ENCODE assay signal across 14 cellular contexts in genomic region chr2:27888790-27889189, GRCh38. TPM values are rescaled to one million over a fixed set of nuclear protein-coding genes. Genes with fewer than 3 reads are reported as not detected.
DNase-seq lines count a peak whose midpoint lies in the region; ATAC-seq and TF ChIP-seq lines count a peak whose summit lies in the region.
"Had no signal": no experiment of that assay in that cellular context is flagged by ENCODE, and none has a peak within 500 bp of the region (broad histone marks: within the 10 kb centered on the region; RNA-seq: fewer than 3 reads in every experiment).

No MANE protein-coding gene starts in this region.

- H3K4me3 Mint-ChIP-seq in activated T-cell treated with anti-CD3 and anti-CD28 coated beads, Interleukin-2, amount 50 U/mL, for 4 hours = peak overlapping the region; percentile 98
- peak overlapping the region; percentile 97 for H3K4me3 Mint-ChIP-seq in activated naive CD8-positive, alpha-beta T cell
- no peak overlapping the region for H3K4me3 Mint-ChIP-seq in activated naive CD4-positive, alpha-beta T cell treated with anti-CD3 and anti-CD28 coated beads, Interleukin-2, amount 10 ng/mL, durations not matched to agents 7 days and 5 days

- peaks cover 50% of the 10 kb centered on the region for H3K4me1 Mint-ChIP-seq in activated T-cell treated with anti-CD3 and anti-CD28 coated beads, Interleukin-2, amount 50 U/mL, for 4 hours (ENCODE audit: low read depth)
- H3K4me1 Mint-ChIP-seq in activated naive CD8-positive, alpha-beta T cell (ENCODE audit: low read depth) = peaks cover 49% of the 10 kb centered on the region
- peaks cover 48% of the 10 kb centered on the region for H3K4me1 Mint-ChIP-seq in activated naive CD4-positive, alpha-beta T cell treated with anti-CD3 and anti-CD28 coated beads, Interleukin-2, amount 10 ng/mL, durations not matched to agents 7 days and 5 days

- no peaks in the 10 kb centered on the region for H3K9me3 Mint-ChIP-seq in activated T-cell treated with anti-CD3 and anti-CD28 coated beads, Interleukin-2, amount 50 U/mL, for 4 hours
- no peaks in the 10 kb centered on the region for H3K9me3 Mint-ChIP-seq in activated naive CD8-positive, alpha-beta T cell (ENCODE audit: low read depth)
- H3K9me3 Mint-ChIP-seq in activated naive CD4-positive, alpha-beta T cell treated with anti-CD3 and anti-CD28 coated beads, Interleukin-2, amount 10 ng/mL, durations not matched to agents 7 days and 5 days = no peaks in the 10 kb centered on the region
- H3K9me3 Mint-ChIP-seq: H9 had no signal

- CTCF ChIA-PET in activated naive CD4-positive, alpha-beta T cell treated with anti-CD3 and anti-CD28 coated beads, Interleukin-2, amount 10 ng/mL, durations not matched to agents 7 days and 5 days (lab: Charles Lee) = no interaction called here

- no peak for DNase-seq in activated T-cell treated with anti-CD3 and anti-CD28 coated beads, Interleukin-2, amount 50 U/mL, for 4 hours
- no peak for DNase-seq in activated T-cell treated with anti-CD3 and anti-CD28 coated beads, Interleukin-2, amount 50 U/mL, for 48 hours
- DNase-seq in iris pigment epithelial cell (ENCODE audit: low read depth) = peak; percentile 53
- no peak for DNase-seq in tibial artery
- no peak for DNase-seq in NCI-H510A treated with DMSO at 0.1 percent for 48 hours (lab: John Stamatoyannopoulos, UW)
- DNase-seq in activated naive CD4-positive, alpha-beta T cell treated with anti-CD3 and anti-CD28 coated beads, Interleukin-2, amount 10 ng/mL, durations not matched to agents 7 days and 5 days = no peak
- DNase-seq: AML-193; H9; left colon; NCI-H69; stimulated activated CD4-positive, alpha-beta T cell treated with anti-CD3 and anti-CD28 coated beads, Interleukin-4, amount 100 ng/mL, for 1 hour had no signal

- H3K27ac Mint-ChIP-seq in activated naive CD8-positive, alpha-beta T cell = peak overlapping the region; percentile 46
- no peak overlapping the region for H3K27ac Mint-ChIP-seq in activated naive CD4-positive, alpha-beta T cell treated with anti-CD3 and anti-CD28 coated beads, Interleukin-2, amount 10 ng/mL, durations not matched to agents 7 days and 5 days
- H3K27ac Mint-ChIP-seq: H9 had no signal

- intact Hi-C loops in tibial artery (cut with DNase I; ENCODE audit: low total_unique reads) = loop anchor here (10.0 kb wide), 1 partner anchor 64 kb away; no protein-coding TSS in a partner anchor

- no peaks in the 10 kb centered on the region for H3K36me3 ChIP-seq in tibial artery
- H3K36me3 ChIP-seq: cardiac muscle cell had no signal

- peaks cover 0 to 52% (median 19%) of the 10 kb centered on the region in 4 donors for H3K4me1 ChIP-seq in tibial artery

- H3K36me3 Mint-ChIP-seq in activated T-cell treated with anti-CD3 and anti-CD28 coated beads, Interleukin-2, amount 50 U/mL, for 4 hours (ENCODE audit: insufficient read depth) = no peaks in the 10 kb centered on the region
- H3K36me3 Mint-ChIP-seq in activated naive CD8-positive, alpha-beta T cell = peaks cover 2% of the 10 kb centered on the region
- H3K36me3 Mint-ChIP-seq in activated naive CD4-positive, alpha-beta T cell treated with anti-CD3 and anti-CD28 coated beads, Interleukin-2, amount 10 ng/mL, durations not matched to agents 7 days and 5 days = peaks cover 10% of the 10 kb centered on the region

- no peaks in the 10 kb centered on the region for H3K27me3 ChIP-seq in tibial artery
- H3K27me3 ChIP-seq: cardiac muscle cell had no signal

- peak overlapping the region; percentile 90 to 95 for H3K27ac ChIP-seq in tibial artery
- H3K27ac ChIP-seq: cardiac muscle cell had no signal

- no peak for ATAC-seq in activated T-cell treated with anti-CD3 and anti-CD28 coated beads, Interleukin-2, amount 50 U/mL, for 4 hours
- no peak for ATAC-seq in GM18868 (IDR thresholded peaks at IDR 0.05; ENCODE audit: unreplicated experiment)
- ATAC-seq: left colon had no signal

- H3K27me3 Mint-ChIP-seq in activated T-cell treated with anti-CD3 and anti-CD28 coated beads, Interleukin-2, amount 50 U/mL, for 4 hours (ENCODE audit: low read depth) = peaks cover 1% of the 10 kb centered on the region
- H3K27me3 Mint-ChIP-seq in activated naive CD8-positive, alpha-beta T cell = no peaks in the 10 kb centered on the region
- H3K27me3 Mint-ChIP-seq in activated naive CD4-positive, alpha-beta T cell treated with anti-CD3 and anti-CD28 coated beads, Interleukin-2, amount 10 ng/mL, durations not matched to agents 7 days and 5 days = peaks cover 12% of the 10 kb centered on the region

- no peak for TF ChIP-seq CTCF in tibial artery (IDR thresholded peaks at IDR 0.05)

- no peaks in the 10 kb centered on the region for H3K9me3 ChIP-seq in tibial artery

- H3K4me3 ChIP-seq in tibial artery = no peak overlapping the region

RNA-seq across cellular contexts. Expression of gene RBKS, which starts 1.4 kb away (rescaled TPM):
- total RNA-seq in activated T-cell treated with anti-CD3 and anti-CD28 coated beads, Interleukin-2, amount 50 U/mL, for 4 hours = 1 to 10 TPM in 2 of 3 donors, under 1 TPM in 1; 0.79 to 1.6 (median 1.2) TPM

RNA-seq across cellular contexts. Expression of gene BABAM2, which starts 1.7 kb away (rescaled TPM):
- total RNA-seq in activated T-cell treated with anti-CD3 and anti-CD28 coated beads, Interleukin-2, amount 50 U/mL, for 4 hours = 10 to 100 TPM; 34.3 to 45.9 (median 35.6) TPM
